ENCODE assay signal across 22 cellular contexts in the genomic region with DNA sequence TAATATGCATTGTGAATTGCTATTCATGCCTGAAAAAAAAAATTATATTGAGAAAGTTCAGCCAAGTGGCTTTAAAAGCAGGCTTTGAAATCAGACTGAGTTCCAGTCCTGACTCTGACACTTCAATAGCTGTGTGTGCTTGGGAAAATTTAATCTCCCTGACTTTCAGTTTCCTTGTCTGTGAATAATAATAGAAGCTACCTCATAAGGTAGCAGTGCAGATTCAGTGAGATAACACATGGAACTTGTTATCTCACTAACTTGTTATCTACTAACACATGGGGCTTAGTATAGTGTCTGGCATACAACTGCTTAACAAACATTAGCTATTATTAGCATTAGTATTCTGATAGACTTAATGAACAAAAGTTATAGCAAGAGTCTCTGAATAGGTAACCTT. TPM values are rescaled to one million over a fixed set of nuclear protein-coding genes. Genes with fewer than 3 reads are reported as not detected.
DNase-seq lines count a peak whose midpoint lies in the region; ATAC-seq, FAIRE-seq and TF ChIP-seq lines count a peak whose summit lies in the region.
"Had no signal": no experiment of that assay in that cellular context is flagged by ENCODE, and none has a peak within 500 bp of the region (broad histone marks: within the 10 kb centered on the region; RNA-seq: fewer than 3 reads in every experiment).

No MANE protein-coding gene starts in this region.

- CTCF ChIA-PET in GM12878 (lab: Yijun Ruan, JAX) (interaction anchor here (1.3 kb wide), 1 partner anchor 10 kb away, joined by 3 read pairs; no protein-coding TSS in a partner anchor), PC-9 (lab: Charles Lee) (no interaction called here), WTC11 (lab: Charles Lee) (no interaction called here)

- POLR2A ChIA-PET in GM12878 (lab: Charles Lee) (no interaction called here), PC-9 (lab: Charles Lee; ENCODE audit: unreplicated experiment) (no interaction called here), WTC11 (lab: Charles Lee) (interaction anchor here (1.1 kb wide), 1 partner anchor 15 kb away, joined by 3 read pairs; a partner anchor contains a TSS)

- no TSS peak for BruUV-seq in GM12878 (replicated peaks; lab: Mats Ljungman, UMichigan)
- no TSS peak for BruUV-seq in PC-9 (replicated peaks; lab: Mats Ljungman, UMichigan)

- H3K27me3 ChIP-seq in GM12878 (replicated peaks in 1 of 2; ENCODE audit: control insufficient read depth in 2 of 2, insufficient read depth in 2 of 2, low read length in 1 of 2) = no peaks in the 10 kb centered on the region
- H3K27me3 ChIP-seq in cardiac muscle cell = no peaks in the 10 kb centered on the region
- no peaks in the 10 kb centered on the region for H3K27me3 ChIP-seq in right cardiac atrium (ENCODE audit: control insufficient read depth, insufficient read depth)
- H3K27me3 ChIP-seq in PC-9 (ENCODE audit: insufficient read depth, low read depth) = no peaks in the 10 kb centered on the region

- ATAC-seq in GM12878 (no peak), left cardiac atrium (peak; percentile 43 to 73), right cardiac atrium (peak; percentile 13 to 70), WTC11 (no peak)
- ATAC-seq in activated naive CD8-positive, alpha-beta T cell treated with anti-CD3 and anti-CD28 coated beads, Interleukin-2, amount 50 U/mL, for 24 hours = no peak

- no peaks in the 10 kb centered on the region for H3K9me3 ChIP-seq in GM12878 (replicated peaks; ENCODE audit: control insufficient read depth, insufficient read depth, low read length)
- H3K9me3 ChIP-seq in cardiac muscle cell (ENCODE audit: low read depth) = no peaks in the 10 kb centered on the region
- H3K9me3 ChIP-seq in right cardiac atrium (ENCODE audit: control insufficient read depth, low read length) = no peaks in the 10 kb centered on the region
- no peaks in the 10 kb centered on the region for H3K9me3 ChIP-seq in PC-9 (ENCODE audit: insufficient read depth, low read depth)

- H3K9me3 Mint-ChIP-seq in activated naive CD8-positive, alpha-beta T cell treated with anti-CD3 and anti-CD28 coated beads, Interleukin-2, amount 50 U/mL, for 24 hours = no peaks in the 10 kb centered on the region
- peaks cover 3% of the 10 kb centered on the region for H3K9me3 Mint-ChIP-seq in WTC11
- H3K9me3 Mint-ChIP-seq: CD4-positive, alpha-beta memory T cell had no signal

- H3K4me3 Mint-ChIP-seq in activated naive CD8-positive, alpha-beta T cell treated with anti-CD3 and anti-CD28 coated beads, Interleukin-2, amount 50 U/mL, for 24 hours = no peak overlapping the region
- no peak overlapping the region for H3K4me3 Mint-ChIP-seq in WTC11
- H3K4me3 Mint-ChIP-seq: CD4-positive, alpha-beta memory T cell had no signal

- H3K4me2 ChIP-seq in GM12878 (ENCODE audit: control insufficient read depth, insufficient read depth) = no peak overlapping the region
- H3K4me2 ChIP-seq in PC-9 = no peak overlapping the region

- RAD21 ChIA-PET in GM12878 (lab: Charles Lee; ENCODE audit: unreplicated experiment) = no interaction called here

- no peaks in the 10 kb centered on the region for H3K4me1 Mint-ChIP-seq in activated naive CD8-positive, alpha-beta T cell treated with anti-CD3 and anti-CD28 coated beads, Interleukin-2, amount 50 U/mL, for 24 hours
- no peaks in the 10 kb centered on the region for H3K4me1 Mint-ChIP-seq in WTC11
- H3K4me1 Mint-ChIP-seq: CD4-positive, alpha-beta memory T cell had no signal

- SMC1A ChIA-PET in GM12878 (lab: Charles Lee; ENCODE audit: uncharacterized antibody, unreplicated experiment) = interaction anchor here (1.0 kb wide), 2 partner anchors 9 to 21 kb away, joined by 3 read pairs; no protein-coding TSS in a partner anchor

- DNase-seq in GM12878 (ENCODE audit: low read depth, low spot score) = no peak
- no peak for DNase-seq in cardiac muscle cell (ENCODE audit: low read depth in 1 of 2, low spot score in 1 of 2)
- DNase-seq in left cardiac atrium = no peak
- no peak for DNase-seq in right cardiac atrium
- no peak for DNase-seq in activated naive CD8-positive, alpha-beta T cell treated with anti-CD3 and anti-CD28 coated beads, Interleukin-2, amount 50 U/mL, for 24 hours
- no peak for DNase-seq in PC-9
- DNase-seq in WTC11 (ENCODE audit: low spot score) = no peak
- DNase-seq in hippocampal formation (lab: John Stamatoyannopoulos, UW) = no peak
- DNase-seq: C1 segment of cervical spinal cord; Calu3; CD4-positive, alpha-beta memory T cell; COR-L47; DMS53; DMS79 treated with DMSO at 0.1 percent for 48 hours; GF-D8; GM23248; H7; HCEC 1CT had no signal

- peaks cover 16% of the 10 kb centered on the region for H3K36me3 Mint-ChIP-seq in activated naive CD8-positive, alpha-beta T cell treated with anti-CD3 and anti-CD28 coated beads, Interleukin-2, amount 50 U/mL, for 24 hours (ENCODE audit: low read depth)
- peaks cover 20% of the 10 kb centered on the region for H3K36me3 Mint-ChIP-seq in WTC11

- no peak for TF ChIP-seq RAD21 in GM12878 (IDR thresholded peaks at IDR 0.05; ENCODE audit: insufficient read depth, low read depth, low read length)

- no peak overlapping the region for H2AFZ ChIP-seq in GM12878 (ENCODE audit: control insufficient read depth, low read depth, low read length)
- no peak overlapping the region for H2AFZ ChIP-seq in PC-9
- H2AFZ ChIP-seq: GM23248 had no signal

- H4K20me1 ChIP-seq in GM12878 (ENCODE audit: control insufficient read depth, insufficient read depth) (no peaks in the 10 kb centered on the region), PC-9 (ENCODE audit: insufficient read depth) (no peaks in the 10 kb centered on the region; the same call in 1 of the 2 replicates)

- no peaks in the 10 kb centered on the region for H3K27me3 Mint-ChIP-seq in activated naive CD8-positive, alpha-beta T cell treated with anti-CD3 and anti-CD28 coated beads, Interleukin-2, amount 50 U/mL, for 24 hours
- H3K27me3 Mint-ChIP-seq in WTC11 (ENCODE audit: low read depth) = no peaks in the 10 kb centered on the region
- H3K27me3 Mint-ChIP-seq: CD4-positive, alpha-beta memory T cell had no signal

- TF ChIP-seq EP300 in GM12878 (IDR thresholded peaks at IDR 0.05; ENCODE audit: borderline replicate concordance in 1 of 2, control insufficient read depth in 1 of 2, low read depth in 2 of 2, low read length in 2 of 2) = no peak

- peak; percentile 44 for FAIRE-seq in GM12878 (lab: Jason Lieb, UNC)
- FAIRE-seq: GM12892, GM19239, H1 had no signal

- intact Hi-C loops in GM12878 (cut with micrococcal nuclease; ENCODE audit: unreplicated experiment) (no loop called here), left cardiac atrium (cut with DNase I) (no loop called here), right cardiac atrium (cut with DNase I) (no loop called here), PC-9 (cut with micrococcal nuclease; ENCODE audit: unreplicated experiment) (no loop called here)

- in situ Hi-C loops in GM12878 (cut with MboI) = no loop called here

- no peaks in the 10 kb centered on the region for H3F3A ChIP-seq in PC-9 (ENCODE audit: insufficient read depth, low read depth)

- H3K27ac Mint-ChIP-seq in activated naive CD8-positive, alpha-beta T cell treated with anti-CD3 and anti-CD28 coated beads, Interleukin-2, amount 50 U/mL, for 24 hours = no peak overlapping the region
- no peak overlapping the region for H3K27ac Mint-ChIP-seq in WTC11
- H3K27ac Mint-ChIP-seq: CD4-positive, alpha-beta memory T cell had no signal

- no peak for TF ChIP-seq POLR2A in GM12878 (IDR thresholded peaks at IDR 0.05; ENCODE audit: low read depth, low read length)

- no peaks in the 10 kb centered on the region for H3K9me2 ChIP-seq in PC-9 (ENCODE audit: insufficient read depth)

- TF ChIP-seq CTCF in GM12878 (IDR thresholded peaks at IDR 0.05 in 2 of 3, conservative IDR thresholded peaks at IDR 0.05 in 1 of 3; ENCODE audit: control insufficient read depth in 2 of 3, extremely low read depth in 1 of 3, insufficient read depth in 1 of 3, low read depth in 3 of 3, low read length in 3 of 3) (no peak), cardiac muscle cell (IDR thresholded peaks at IDR 0.05; ENCODE audit: low read depth, low read length) (no peak), PC-9 (conservative IDR thresholded peaks at IDR 0.05) (no peak), WTC11 (IDR thresholded peaks at IDR 0.05) (no peak)

- H3K36me3 ChIP-seq in GM12878 (ENCODE audit: control insufficient read depth in 2 of 2, insufficient read depth in 2 of 2, low read length in 1 of 2) (peaks cover 0 to 4% of the 10 kb centered on the region in 2 experiments; a peak in 1 of 4 replicates), cardiac muscle cell (no peaks in the 10 kb centered on the region), PC-9 (ENCODE audit: low read depth) (no peaks in the 10 kb centered on the region)

- H3K27ac ChIP-seq in GM12878 (ENCODE audit: control insufficient read depth, insufficient read depth) (no peak overlapping the region), cardiac muscle cell (peak overlapping the region; percentile 22), right cardiac atrium (ENCODE audit: low read length) (no peak overlapping the region), PC-9 (no peak overlapping the region)
- H3K27ac ChIP-seq: GM23248 had no signal

- H3K4me3 ChIP-seq in GM12878 (no peak overlapping the region), cardiac muscle cell (no peak overlapping the region), right cardiac atrium (ENCODE audit: low read length) (no peak overlapping the region), PC-9 (no peak overlapping the region)
- H3K4me3 ChIP-seq: GM23248 had no signal

- no peak overlapping the region for H3K9ac ChIP-seq in GM12878 (ENCODE audit: control insufficient read depth, insufficient read depth, low read length)
- H3K9ac ChIP-seq: GM23248 had no signal

- H3K79me2 ChIP-seq in GM12878 (ENCODE audit: control insufficient read depth, insufficient read depth, low read length) (no peaks in the 10 kb centered on the region), PC-9 (ENCODE audit: low read depth) (peaks cover 3% of the 10 kb centered on the region; the same call in 1 of the 2 replicates)

- H3K4me1 ChIP-seq in GM12878 (ENCODE audit: control insufficient read depth, insufficient read depth, low read length) (no peaks in the 10 kb centered on the region), cardiac muscle cell (ENCODE audit: low read depth) (no peaks in the 10 kb centered on the region), right cardiac atrium (ENCODE audit: control insufficient read depth, insufficient read depth, low read length) (peaks cover 4% of the 10 kb centered on the region), PC-9 (replicated peaks; ENCODE audit: insufficient read depth) (no peaks in the 10 kb centered on the region)

RNA-seq across cellular contexts. Expression of a gene that starts 14.9 kb away (rescaled TPM):
- total RNA-seq in GM12878 (2013; cell fraction: nucleolus; rRNA removed) = 37.9 and 42.8 TPM in 2 replicates
- 7.2 and 8.7 TPM in 2 replicates for total RNA-seq in GM12878 (2014; rRNA removed)
- 9.1 TPM in 2 replicates for total RNA-seq in GM12878 (2014; rRNA removed; fragmentation: Illumina TruSeq; extraction: Trizol)
- 9.3 and 13.0 TPM in 2 replicates for total RNA-seq in GM12878 (2021)
- polyA plus RNA-seq in GM12878 (2011; ENCODE audit: low read depth) = 5.3 TPM
- polyA plus RNA-seq in GM12878 (2011; rRNA removed) = 9.6 and 11.2 TPM in 2 replicates
- 6.1 TPM in 2 replicates for polyA plus RNA-seq in GM12878 (2011; cell fraction: cytosol; rRNA removed)
- 9.5 and 9.9 TPM in 2 replicates for polyA plus RNA-seq in GM12878 (2011; cell fraction: nucleus; rRNA removed)
- polyA plus RNA-seq in GM12878 (2012) = 4.9 and 5.2 TPM in 2 replicates
- polyA plus RNA-seq in GM12878 (2014; fragmentation: Illumina TruSeq; extraction: Trizol) = 10.4 and 16.3 TPM in 2 replicates
- 1 to 10 TPM; 2.4 to 4.2 TPM for polyA plus RNA-seq in GM12878 (2014; fragmentation: Nextera tagmentation; extraction: Ambion mirVana)
- polyA plus RNA-seq in GM12878 (2014; rRNA removed) = 6.9 and 7.4 TPM in 2 replicates
- polyA plus RNA-seq in GM12878 (2016; fragmentation: Nextera tagmentation; extraction: Ambion mirVana) = 1 to 10 TPM; 6.1 to 7.9 TPM
- 14.6 and 17.5 TPM in 2 replicates for polyA minus RNA-seq in GM12878 (2011; rRNA and poly(A)+ RNA removed)
- 3.5 and 3.9 TPM in 2 replicates for polyA minus RNA-seq in GM12878 (2011; cell fraction: cytosol; rRNA and poly(A)+ RNA removed)
- 8.7 and 12.2 TPM in 2 replicates for polyA minus RNA-seq in GM12878 (2011; cell fraction: nucleus; rRNA and poly(A)+ RNA removed)
- 19.4 and 24.2 TPM in 2 replicates for total RNA-seq in cardiac muscle cell
- polyA plus RNA-seq in cardiac muscle cell = 12.1 and 17.0 TPM in 2 replicates
- total RNA-seq in left cardiac atrium = 10 to 100 TPM; 28.1 to 37.9 TPM
- 10 to 100 TPM; 27.1 to 34.6 (median 32.7) TPM for total RNA-seq in right cardiac atrium
- 10.9 TPM for polyA plus RNA-seq in right cardiac atrium
- total RNA-seq in PC-9 (2021) = 27.2 and 27.6 TPM in 2 replicates
- total RNA-seq in WTC11 (2021) = 28.1 to 33.3 TPM (median 30.5 TPM) in 3 replicates

RNA-seq across cellular contexts. Expression of a gene that starts 40.5 kb away (rescaled TPM):
- total RNA-seq in GM12878 (2013; cell fraction: nucleolus; rRNA removed) = not detected in 2 replicates
- total RNA-seq in GM12878 (2014; rRNA removed) (not detected in 2 replicates), GM12878 (2014; rRNA removed; fragmentation: Illumina TruSeq; extraction: Trizol) (0.04 TPM in 1 of 2 replicates, not detected in the other), GM12878 (2021) (not detected in 2 replicates), cardiac muscle cell (not detected in 2 replicates), left cardiac atrium (1 to 10 TPM in 1 of 2 donors, under 1 TPM in 1; 0.44 to 1.0 TPM), right cardiac atrium (under 1 TPM; 0.11 to 0.97 (median 0.37) TPM), PC-9 (2021) (not detected in 2 replicates), WTC11 (2021) (not detected in 3 replicates)
- polyA plus RNA-seq in GM12878 (2011; ENCODE audit: low read depth) = not detected
- polyA plus RNA-seq in GM12878 (2011; rRNA removed) (0.01 TPM in 1 of 2 replicates, not detected in the other), GM12878 (2014; fragmentation: Illumina TruSeq; extraction: Trizol) (not detected in 2 replicates), GM12878 (2014; fragmentation: Nextera tagmentation; extraction: Ambion mirVana) (not detected), GM12878 (2014; rRNA removed) (not detected in 2 replicates), GM12878 (2016; fragmentation: Nextera tagmentation; extraction: Ambion mirVana) (not detected), cardiac muscle cell (not detected in 2 replicates), right cardiac atrium (0.25 TPM)
- polyA plus RNA-seq in GM12878 (2011; cell fraction: cytosol; rRNA removed) = not detected in 2 replicates
- not detected in 2 replicates for polyA plus RNA-seq in GM12878 (2011; cell fraction: nucleus; rRNA removed)
- not detected in 2 replicates for polyA plus RNA-seq in GM12878 (2012)
- polyA minus RNA-seq in GM12878 (2011; rRNA and poly(A)+ RNA removed) = not detected in 2 replicates
- not detected in 2 replicates for polyA minus RNA-seq in GM12878 (2011; cell fraction: cytosol; rRNA and poly(A)+ RNA removed)
- polyA minus RNA-seq in GM12878 (2011; cell fraction: nucleus; rRNA and poly(A)+ RNA removed) = not detected in 2 replicates
- total RNA-seq: Calu3; CD4-positive, alpha-beta memory T cell; G401; H1; H7 had no signal
- polyA plus RNA-seq: CD4-positive, alpha-beta memory T cell had no signal

Comparison
In these comparisons a context has a peak if more than half of its experiments do, and no peak if none do; other contexts are left out.
1. ATAC-seq: peak in left cardiac atrium (2 of 2) and right cardiac atrium (2 of 2); none in GM12878 (single experiment), activated naive CD8-positive, alpha-beta T cell treated with anti-CD3 and anti-CD28 coated beads, Interleukin-2, amount 50 U/mL, for 24 hours (single experiment) and WTC11 (single experiment).